20 cellular contexts compared by ENCODE assay signal in genomic region chr12:108582981-108583770, GRCh38. TPM values are rescaled to one million over a fixed set of nuclear protein-coding genes. Genes with fewer than 3 reads are reported as not detected.
"Had no signal": no experiment of that assay in that cellular context is flagged by ENCODE, and none has a peak within 500 bp of the region (broad histone marks: within the 10 kb centered on the region; RNA-seq: fewer than 3 reads in every experiment).

No MANE protein-coding gene starts in this region.

- H3K9me3 ChIP-seq: breast epithelium had no signal

- H3K4me1 ChIP-seq: breast epithelium had no signal

- H3K36me3 ChIP-seq: breast epithelium had no signal

- H3K9me3 Mint-ChIP-seq: activated naive CD4-positive, alpha-beta T cell treated with anti-CD3 and anti-CD28 coated beads, Interleukin-2, amount 50 U/mL, for 24 hours had no signal

- H3K27ac Mint-ChIP-seq: activated CD8-positive, alpha-beta memory T cell treated with anti-CD3 and anti-CD28 coated beads, Interleukin-2, amount 10 ng/mL, durations not matched to agents 7 days and 5 days; activated naive CD4-positive, alpha-beta T cell treated with anti-CD3 and anti-CD28 coated beads, Interleukin-2, amount 50 U/mL, for 24 hours; activated T-cell treated with anti-CD3 and anti-CD28 coated beads, Interleukin-2, amount 50 U/mL, for 24 hours; immature natural killer cell; T-cell; type B pancreatic cell had no signal

- H3K27me3 ChIP-seq: breast epithelium had no signal

- H3K4me3 ChIP-seq: breast epithelium had no signal

- H3K27me3 Mint-ChIP-seq: activated naive CD4-positive, alpha-beta T cell treated with anti-CD3 and anti-CD28 coated beads, Interleukin-2, amount 50 U/mL, for 24 hours; activated T-cell treated with anti-CD3 and anti-CD28 coated beads, Interleukin-2, amount 50 U/mL, for 24 hours; T-cell; type B pancreatic cell had no signal

- H3K36me3 Mint-ChIP-seq: activated naive CD4-positive, alpha-beta T cell treated with anti-CD3 and anti-CD28 coated beads, Interleukin-2, amount 50 U/mL, for 24 hours; immature natural killer cell; T-cell; type B pancreatic cell had no signal

- H3K4me3 Mint-ChIP-seq: activated CD8-positive, alpha-beta memory T cell treated with anti-CD3 and anti-CD28 coated beads, Interleukin-2, amount 10 ng/mL, durations not matched to agents 7 days and 5 days; activated naive CD4-positive, alpha-beta T cell treated with anti-CD3 and anti-CD28 coated beads, Interleukin-2, amount 50 U/mL, for 24 hours; activated T-cell treated with anti-CD3 and anti-CD28 coated beads, Interleukin-2, amount 50 U/mL, for 24 hours; immature natural killer cell; T-cell; type B pancreatic cell had no signal

- DNase-seq: activated CD4-positive, alpha-beta T cell treated with anti-CD3 and anti-CD28 coated beads for 1 hour; activated CD4-positive, alpha-beta T cell treated with anti-CD3 and anti-CD28 coated beads, Interleukin-2, amount 50 U/mL, for 48 hours; activated CD8-positive, alpha-beta memory T cell treated with anti-CD3 and anti-CD28 coated beads, Interleukin-2, amount 10 ng/mL, durations not matched to agents 7 days and 5 days; activated effector memory CD4-positive, alpha-beta T cell treated with Interleukin-2 at 50 U/mL for 16 hours; activated T-cell treated with anti-CD3 and anti-CD28 coated beads, Interleukin-2, amount 50 U/mL, for 24 hours; amygdala; immature natural killer cell; left cardiac atrium; mammary epithelial cell; right cardiac atrium; stimulated activated CD4-positive, alpha-beta T cell treated with anti-CD3 and anti-CD28 coated beads, Interleukin-2, amount 100 ng/mL, for 24 hours; stimulated activated naive CD4-positive, alpha-beta T cell; substantia nigra; T-cell; T1000 had no signal

- ATAC-seq: activated CD8-positive, alpha-beta memory T cell treated with anti-CD3 and anti-CD28 coated beads, Interleukin-2, amount 10 ng/mL, durations not matched to agents 7 days and 5 days; right cardiac atrium; T-cell had no signal

- H3K4me1 Mint-ChIP-seq: activated CD8-positive, alpha-beta memory T cell treated with anti-CD3 and anti-CD28 coated beads, Interleukin-2, amount 10 ng/mL, durations not matched to agents 7 days and 5 days; activated naive CD4-positive, alpha-beta T cell treated with anti-CD3 and anti-CD28 coated beads, Interleukin-2, amount 50 U/mL, for 24 hours had no signal

RNA-seq across cellular contexts. Expression of gene TMEM119, which starts 14.7 kb away (rescaled TPM):
- total RNA-seq: dermis microvascular lymphatic vessel endothelial cell, progenitor cell of endocrine pancreas had no signal
- polyA plus RNA-seq: mammary epithelial cell had no signal

RNA-seq across cellular contexts. Expression of gene SELPLG, which starts 50.5 kb away (rescaled TPM):
- total RNA-seq: progenitor cell of endocrine pancreas had no signal
